In the genomic region with DNA sequence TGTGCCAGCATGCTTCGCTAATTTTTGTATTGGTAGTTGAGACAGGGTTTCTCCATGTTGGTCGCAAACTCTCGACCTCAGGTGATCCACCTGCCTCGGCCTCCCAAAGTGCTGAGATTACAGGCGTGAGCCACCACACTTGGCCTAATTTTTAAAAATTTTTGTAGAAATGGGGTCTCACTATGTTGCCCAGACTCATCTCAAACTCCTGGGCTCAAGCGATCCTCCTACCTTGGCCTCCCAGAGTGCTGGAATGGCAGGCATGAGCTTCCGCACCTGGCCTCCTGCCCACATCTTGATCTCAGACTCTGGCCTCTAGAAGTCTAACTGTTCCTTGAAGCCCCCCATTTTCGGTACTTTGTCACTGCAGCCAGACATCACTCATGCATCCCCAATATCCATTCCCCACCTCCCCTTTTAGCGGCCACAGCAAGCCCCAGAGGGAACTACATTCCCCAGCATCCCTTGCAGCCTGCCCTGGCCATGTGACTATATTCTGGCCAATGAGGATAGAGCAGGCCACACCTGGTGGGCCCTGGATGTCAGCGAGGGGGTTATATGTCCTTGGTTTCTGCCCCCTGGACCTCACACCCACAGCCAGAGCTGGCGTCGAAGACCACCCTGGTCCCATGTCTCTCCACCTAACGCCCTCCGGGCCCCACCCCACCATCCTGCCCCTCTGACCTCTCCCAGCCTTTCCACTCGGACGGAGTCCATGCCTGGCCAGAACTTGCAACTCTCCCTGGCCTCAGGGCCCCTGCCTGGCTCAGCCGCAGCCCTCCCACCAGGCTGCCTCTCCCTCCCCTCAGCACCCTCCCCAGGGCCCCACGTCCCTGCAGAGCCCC, we compare ENCODE assay signal across 1 cellular context.
A peak's percentile ranks its signal among the peaks of the same experiment; 100 is the strongest.
TF ChIP-seq lines count a peak whose summit lies in the region.

No MANE protein-coding gene starts in this region.

TF ChIP-seq in WTC11, 78 proteins besides CTCF, POLR2A, EP300 and RAD21 (continued from another document):
- TF ChIP-seq, protein P1, sequence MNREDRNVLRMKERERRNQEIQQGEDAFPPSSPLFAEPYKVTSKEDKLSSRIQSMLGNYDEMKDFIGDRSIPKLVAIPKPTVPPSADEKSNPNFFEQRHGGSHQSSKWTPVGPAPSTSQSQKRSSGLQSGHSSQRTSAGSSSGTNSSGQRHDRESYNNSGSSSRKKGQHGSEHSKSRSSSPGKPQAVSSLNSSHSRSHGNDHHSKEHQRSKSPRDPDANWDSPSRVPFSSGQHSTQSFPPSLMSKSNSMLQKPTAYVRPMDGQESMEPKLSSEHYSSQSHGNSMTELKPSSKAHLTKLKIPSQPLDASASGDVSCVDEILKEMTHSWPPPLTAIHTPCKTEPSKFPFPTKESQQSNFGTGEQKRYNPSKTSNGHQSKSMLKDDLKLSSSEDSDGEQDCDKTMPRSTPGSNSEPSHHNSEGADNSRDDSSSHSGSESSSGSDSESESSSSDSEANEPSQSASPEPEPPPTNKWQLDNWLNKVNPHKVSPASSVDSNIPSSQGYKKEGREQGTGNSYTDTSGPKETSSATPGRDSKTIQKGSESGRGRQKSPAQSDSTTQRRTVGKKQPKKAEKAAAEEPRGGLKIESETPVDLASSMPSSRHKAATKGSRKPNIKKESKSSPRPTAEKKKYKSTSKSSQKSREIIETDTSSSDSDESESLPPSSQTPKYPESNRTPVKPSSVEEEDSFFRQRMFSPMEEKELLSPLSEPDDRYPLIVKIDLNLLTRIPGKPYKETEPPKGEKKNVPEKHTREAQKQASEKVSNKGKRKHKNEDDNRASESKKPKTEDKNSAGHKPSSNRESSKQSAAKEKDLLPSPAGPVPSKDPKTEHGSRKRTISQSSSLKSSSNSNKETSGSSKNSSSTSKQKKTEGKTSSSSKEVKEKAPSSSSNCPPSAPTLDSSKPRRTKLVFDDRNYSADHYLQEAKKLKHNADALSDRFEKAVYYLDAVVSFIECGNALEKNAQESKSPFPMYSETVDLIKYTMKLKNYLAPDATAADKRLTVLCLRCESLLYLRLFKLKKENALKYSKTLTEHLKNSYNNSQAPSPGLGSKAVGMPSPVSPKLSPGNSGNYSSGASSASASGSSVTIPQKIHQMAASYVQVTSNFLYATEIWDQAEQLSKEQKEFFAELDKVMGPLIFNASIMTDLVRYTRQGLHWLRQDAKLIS (CRISPR knock-in tag; IDR thresholded peaks at IDR 0.05; ENCODE audit: borderline replicate concordance) = no peak
- TF ChIP-seq ZNF671 (CRISPR knock-in tag; IDR thresholded peaks at IDR 0.05) = no peak
- no peak for TF ChIP-seq TCF7 (CRISPR knock-in tag; IDR thresholded peaks at IDR 0.05; ENCODE audit: low read depth)
- TF ChIP-seq NFATC4 (CRISPR knock-in tag; IDR thresholded peaks at IDR 0.05) = no peak
- peak; percentile 77; the same call in 1 of the 2 replicates for TF ChIP-seq GTF2I (CRISPR knock-in tag; conservative IDR thresholded peaks at IDR 0.05)
- TF ChIP-seq, protein P2, sequence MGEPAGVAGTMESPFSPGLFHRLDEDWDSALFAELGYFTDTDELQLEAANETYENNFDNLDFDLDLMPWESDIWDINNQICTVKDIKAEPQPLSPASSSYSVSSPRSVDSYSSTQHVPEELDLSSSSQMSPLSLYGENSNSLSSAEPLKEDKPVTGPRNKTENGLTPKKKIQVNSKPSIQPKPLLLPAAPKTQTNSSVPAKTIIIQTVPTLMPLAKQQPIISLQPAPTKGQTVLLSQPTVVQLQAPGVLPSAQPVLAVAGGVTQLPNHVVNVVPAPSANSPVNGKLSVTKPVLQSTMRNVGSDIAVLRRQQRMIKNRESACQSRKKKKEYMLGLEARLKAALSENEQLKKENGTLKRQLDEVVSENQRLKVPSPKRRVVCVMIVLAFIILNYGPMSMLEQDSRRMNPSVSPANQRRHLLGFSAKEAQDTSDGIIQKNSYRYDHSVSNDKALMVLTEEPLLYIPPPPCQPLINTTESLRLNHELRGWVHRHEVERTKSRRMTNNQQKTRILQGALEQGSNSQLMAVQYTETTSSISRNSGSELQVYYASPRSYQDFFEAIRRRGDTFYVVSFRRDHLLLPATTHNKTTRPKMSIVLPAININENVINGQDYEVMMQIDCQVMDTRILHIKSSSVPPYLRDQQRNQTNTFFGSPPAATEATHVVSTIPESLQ (CRISPR knock-in tag; IDR thresholded peaks at IDR 0.05) = no peak
- TF ChIP-seq, protein P3, sequence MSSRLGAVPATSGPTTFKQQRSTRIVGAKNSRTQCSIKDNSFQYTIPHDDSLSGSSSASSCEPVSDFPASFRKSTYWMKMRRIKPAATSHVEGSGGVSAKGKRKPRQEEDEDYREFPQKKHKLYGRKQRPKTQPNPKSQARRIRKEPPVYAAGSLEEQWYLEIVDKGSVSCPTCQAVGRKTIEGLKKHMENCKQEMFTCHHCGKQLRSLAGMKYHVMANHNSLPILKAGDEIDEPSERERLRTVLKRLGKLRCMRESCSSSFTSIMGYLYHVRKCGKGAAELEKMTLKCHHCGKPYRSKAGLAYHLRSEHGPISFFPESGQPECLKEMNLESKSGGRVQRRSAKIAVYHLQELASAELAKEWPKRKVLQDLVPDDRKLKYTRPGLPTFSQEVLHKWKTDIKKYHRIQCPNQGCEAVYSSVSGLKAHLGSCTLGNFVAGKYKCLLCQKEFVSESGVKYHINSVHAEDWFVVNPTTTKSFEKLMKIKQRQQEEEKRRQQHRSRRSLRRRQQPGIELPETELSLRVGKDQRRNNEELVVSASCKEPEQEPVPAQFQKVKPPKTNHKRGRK (CRISPR knock-in tag; IDR thresholded peaks at IDR 0.05; ENCODE audit: borderline replicate concordance) = no peak
